14 cellular contexts compared by ENCODE assay signal in genomic region chr9:85647571-85647970, GRCh38.
DNase-seq lines count a peak whose midpoint lies in the region; ATAC-seq lines count a peak whose summit lies in the region.
"Had no signal": no experiment of that assay in that cellular context is flagged by ENCODE, and none has a peak within 500 bp of the region (broad histone marks: within the 10 kb centered on the region; RNA-seq: fewer than 3 reads in every experiment).

No MANE protein-coding gene starts in this region.

- peaks cover 17% of the 10 kb centered on the region for H3K4me1 Mint-ChIP-seq in stimulated activated memory B cell treated with anti-CD40 and anti-IgM and Interleukin-4, amounts not matched to agents 10 μg/mL and 1 μg/mL and 100 μg/mL, for 72 hours
- peaks cover 8% of the 10 kb centered on the region for H3K4me1 Mint-ChIP-seq in activated naive CD8-positive, alpha-beta T cell treated with anti-CD3 and anti-CD28 coated beads for 36 hours

- H3K4me3 Mint-ChIP-seq in stimulated activated memory B cell treated with anti-CD40 and anti-IgM and Interleukin-4, amounts not matched to agents 10 μg/mL and 1 μg/mL and 100 μg/mL, for 72 hours: peak overlapping the region; percentile 19
- no peak overlapping the region for H3K4me3 Mint-ChIP-seq in activated naive CD8-positive, alpha-beta T cell treated with anti-CD3 and anti-CD28 coated beads for 36 hours
- H3K4me3 Mint-ChIP-seq: effector memory CD8-positive, alpha-beta T cell; type B pancreatic cell had no signal

- peak overlapping the region; percentile 59 for H3K27ac Mint-ChIP-seq in stimulated activated memory B cell treated with anti-CD40 and anti-IgM and Interleukin-4, amounts not matched to agents 10 μg/mL and 1 μg/mL and 100 μg/mL, for 72 hours
- H3K27ac Mint-ChIP-seq in activated naive CD8-positive, alpha-beta T cell treated with anti-CD3 and anti-CD28 coated beads for 36 hours: no peak overlapping the region
- H3K27ac Mint-ChIP-seq: type B pancreatic cell had no signal

- peaks cover 35% of the 10 kb centered on the region for H3K36me3 Mint-ChIP-seq in stimulated activated memory B cell treated with anti-CD40 and anti-IgM and Interleukin-4, amounts not matched to agents 10 μg/mL and 1 μg/mL and 100 μg/mL, for 72 hours
- peaks cover 3% of the 10 kb centered on the region for H3K36me3 Mint-ChIP-seq in activated naive CD8-positive, alpha-beta T cell treated with anti-CD3 and anti-CD28 coated beads for 36 hours

- DNase-seq in NOMO-1 treated with DMSO at 0.1 percent for 48 hours (lab: John Stamatoyannopoulos, UW; ENCODE audit: unreplicated experiment) (peak; percentile 27), NOMO-1 treated with dmso at 0.1 percent for 144 hours (lab: John Stamatoyannopoulos, UW; ENCODE audit: unreplicated experiment) (no peak), LoVo (ENCODE audit: low spot score) (no peak), DMS 273 treated with DMSO at 0.1 percent for 48 hours (lab: John Stamatoyannopoulos, UW) (no peak)
- no peak for DNase-seq in activated naive CD8-positive, alpha-beta T cell treated with anti-CD3 and anti-CD28 coated beads for 36 hours
- DNase-seq: amniotic stem cell; effector memory CD8-positive, alpha-beta T cell; heart left ventricle; NCI-H1417 treated with DMSO at 0.1 percent for 48 hours; T-helper 1 cell had no signal

- peaks cover 5% of the 10 kb centered on the region for H3K9me3 Mint-ChIP-seq in stimulated activated memory B cell treated with anti-CD40 and anti-IgM and Interleukin-4, amounts not matched to agents 10 μg/mL and 1 μg/mL and 100 μg/mL, for 72 hours
- no peaks in the 10 kb centered on the region for H3K9me3 Mint-ChIP-seq in activated naive CD8-positive, alpha-beta T cell treated with anti-CD3 and anti-CD28 coated beads for 36 hours
- H3K9me3 Mint-ChIP-seq: effector memory CD8-positive, alpha-beta T cell; type B pancreatic cell had no signal

- H3K27me3 Mint-ChIP-seq in stimulated activated memory B cell treated with anti-CD40 and anti-IgM and Interleukin-4, amounts not matched to agents 10 μg/mL and 1 μg/mL and 100 μg/mL, for 72 hours: no peaks in the 10 kb centered on the region
- H3K27me3 Mint-ChIP-seq in activated naive CD8-positive, alpha-beta T cell treated with anti-CD3 and anti-CD28 coated beads for 36 hours: no peaks in the 10 kb centered on the region
- H3K27me3 Mint-ChIP-seq: effector memory CD8-positive, alpha-beta T cell; type B pancreatic cell had no signal

- peak; percentile 48 for ATAC-seq in HG02571 (IDR thresholded peaks at IDR 0.05; ENCODE audit: unreplicated experiment)
- ATAC-seq in HG03520 (IDR thresholded peaks at IDR 0.05; ENCODE audit: unreplicated experiment): peak; percentile 92
- peak; percentile 94 for ATAC-seq in stimulated activated memory B cell treated with anti-CD40 and anti-IgM and Interleukin-4, amounts not matched to agents 10 μg/mL and 1 μg/mL and 100 μg/mL, for 72 hours
- ATAC-seq: effector memory CD8-positive, alpha-beta T cell; heart left ventricle had no signal
